In genomic region chr11:87254582-87254981, GRCh38 we compare ENCODE assay signal across 34 cellular contexts.
"Had no signal": no experiment of that assay in that cellular context is flagged by ENCODE, and none has a peak within 500 bp of the region (broad histone marks: within the 10 kb centered on the region; RNA-seq: fewer than 3 reads in every experiment).

No MANE protein-coding gene starts in this region.

- H3K36me3 Mint-ChIP-seq: brain, WTC11 had no signal

- ATAC-seq: activated CD8-positive, alpha-beta memory T cell treated with anti-CD3 and anti-CD28 coated beads, Interleukin-2, amount 10 ng/mL, durations not matched to agents 7 days and 5 days; activated CD8-positive, alpha-beta T cell treated with anti-CD3 and anti-CD28 coated beads, Interleukin-2, amount 10 ng/mL, durations not matched to agents 7 days and 5 days; gastroesophageal sphincter had no signal

- H3K36me3 ChIP-seq: ascending aorta, breast epithelium, cardiac muscle cell, esophagus squamous epithelium, gastroesophageal sphincter, heart right ventricle had no signal

- H3K9me3 Mint-ChIP-seq: dendritic cell treated with granulocyte-macrophage colony-stimulating factor and Interleukin-4, amounts not matched to agents 40 ng/mL and 50 ng/mL, for 4 days; endodermal cell; WTC11 had no signal

- H3K9me3 ChIP-seq: ascending aorta, breast epithelium, esophagus squamous epithelium, gastroesophageal sphincter, heart right ventricle had no signal

- H3K4me1 ChIP-seq: breast epithelium, esophagus squamous epithelium had no signal

- H3K27ac ChIP-seq: breast epithelium, cardiac muscle cell, coronary artery, dorsolateral prefrontal cortex, esophagus squamous epithelium, VCaP had no signal

- FAIRE-seq: TTC549 had no signal

- H3K4me3 ChIP-seq: ascending aorta, breast epithelium, cardiac muscle cell, coronary artery, dorsolateral prefrontal cortex, esophagus squamous epithelium, gastroesophageal sphincter, heart right ventricle had no signal

- H3K27ac Mint-ChIP-seq: activated CD8-positive, alpha-beta memory T cell treated with anti-CD3 and anti-CD28 coated beads, Interleukin-2, amount 10 ng/mL, durations not matched to agents 7 days and 5 days; activated CD8-positive, alpha-beta T cell treated with anti-CD3 and anti-CD28 coated beads, Interleukin-2, amount 10 ng/mL, durations not matched to agents 7 days and 5 days; activated naive CD4-positive, alpha-beta T cell treated with anti-CD3 and anti-CD28 coated beads for 36 hours; activated naive CD4-positive, alpha-beta T cell treated with anti-CD3 and anti-CD28 coated beads, Interleukin-2, amount 50 U/mL, for 24 hours; activated naive CD8-positive, alpha-beta T cell treated with anti-CD3 and anti-CD28 coated beads, Interleukin-2, amount 10 ng/mL, durations not matched to agents 7 days and 5 days; activated T-helper 1 cell treated with anti-CD3 and anti-CD28 coated beads, Interleukin-12 subunit alpha, Interleukin-12 subunit beta, Interleukin-2, Interleukin-4 antibody, amounts not matched to agents 30 ng/mL and 10 ng/mL and 1 ng/mL, durations not matched to agents 14 hours and 24 hours and 36 hours; activated T-helper 2 cell treated with anti-CD3 and anti-CD28 coated beads, Interferon-gamma antibody, Interleukin-2, Interleukin-4, amounts not matched to agents 10 μg/mL and 5 μg/mL and 100 μg/mL, durations not matched to agents 14 hours and 24 hours and 36 hours; dendritic cell treated with granulocyte-macrophage colony-stimulating factor and Interleukin-4, amounts not matched to agents 40 ng/mL and 50 ng/mL, for 4 days; endodermal cell had no signal

- DNase-seq: activated CD4-positive, alpha-beta T cell treated with anti-CD3 and anti-CD28 coated beads for 1 hour; activated CD4-positive, alpha-beta T cell treated with anti-CD3 and anti-CD28 coated beads for 48 hours; activated CD4-positive, alpha-beta T cell treated with anti-CD3 and anti-CD28 coated beads, Interleukin-2, amount 50 U/mL, for 1 hour; activated CD4-positive, alpha-beta T cell treated with anti-CD3 and anti-CD28 coated beads, Interleukin-2, amount 50 U/mL, for 48 hours; activated CD8-positive, alpha-beta memory T cell treated with anti-CD3 and anti-CD28 coated beads, Interleukin-2, amount 10 ng/mL, durations not matched to agents 7 days and 5 days; activated CD8-positive, alpha-beta memory T cell treated with anti-CD3 and anti-CD28 coated beads, Interleukin-2, amount 50 U/mL, for 4 hours; activated CD8-positive, alpha-beta T cell treated with anti-CD3 and anti-CD28 coated beads, Interleukin-2, amount 10 ng/mL, durations not matched to agents 7 days and 5 days; activated effector memory CD4-positive, alpha-beta T cell treated with anti-CD3 and anti-CD28 coated beads, Interleukin-2, amount 50 U/mL, for 16 hours; activated naive CD4-positive, alpha-beta T cell treated with anti-CD3 and anti-CD28 coated beads for 36 hours; activated naive CD8-positive, alpha-beta T cell treated with anti-CD3 and anti-CD28 coated beads, Interleukin-2, amount 10 ng/mL, durations not matched to agents 7 days and 5 days; activated T-cell treated with anti-CD3 and anti-CD28 coated beads, Interleukin-2, amount 50 U/mL, for 1 hour; activated T-cell treated with anti-CD3 and anti-CD28 coated beads, Interleukin-2, amount 50 U/mL, for 48 hours; central memory CD4-positive, alpha-beta T cell; dorsolateral prefrontal cortex; effector memory CD4-positive, alpha-beta T cell; endodermal cell; erythroblast; esophagus squamous epithelium; foreskin melanocyte; T-helper 2 cell had no signal

- H3K27me3 ChIP-seq: ascending aorta, breast epithelium, cardiac muscle cell, dorsolateral prefrontal cortex, esophagus squamous epithelium, gastroesophageal sphincter, heart right ventricle had no signal
